34 cellular contexts compared by ENCODE assay signal in the genomic region with DNA sequence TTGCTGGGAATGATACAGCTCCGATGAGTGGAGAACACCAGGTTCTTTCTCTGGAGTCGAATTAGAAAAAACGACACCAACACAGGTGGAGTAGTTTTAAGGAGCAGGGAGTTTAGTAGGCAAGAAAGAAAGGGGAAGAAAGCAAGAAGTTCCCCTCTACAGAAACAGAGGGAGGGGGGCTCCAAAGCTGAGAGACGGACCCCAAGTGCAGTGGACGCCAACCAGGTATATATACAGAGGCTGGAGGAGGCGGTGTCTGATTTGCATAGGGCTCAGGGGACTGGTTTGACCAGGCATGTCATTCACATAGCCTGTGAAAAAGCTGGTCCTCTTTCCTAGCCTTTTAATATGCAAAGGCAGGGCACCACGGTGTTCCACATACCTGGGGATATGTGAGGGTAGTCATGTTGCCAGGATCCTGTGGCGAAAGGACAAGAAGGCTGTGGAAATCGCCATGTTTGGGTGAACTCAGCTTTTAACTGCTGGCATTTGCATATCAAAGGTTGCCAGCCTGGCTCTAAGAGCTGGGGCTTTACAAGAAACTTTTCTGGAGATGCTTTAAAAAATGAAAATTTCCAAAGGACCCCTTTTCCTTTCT.
A peak's percentile ranks its signal among the peaks of the same experiment; 100 is the strongest.
DNase-seq lines count a peak whose midpoint lies in the region; ATAC-seq, FAIRE-seq and TF ChIP-seq lines count a peak whose summit lies in the region.
"Had no signal": no experiment of that assay in that cellular context is flagged by ENCODE, and none has a peak within 500 bp of the region (broad histone marks: within the 10 kb centered on the region; RNA-seq: fewer than 3 reads in every experiment).

No MANE protein-coding gene starts in this region.

- POLR2A ChIA-PET in naive thymus-derived CD8-positive, alpha-beta T cell (lab: Charles Lee) = no interaction called here

- no peak overlapping the region for H2BK120ac ChIP-seq in neuronal stem cell (ENCODE audit: low read depth, low read length)

- TF ChIP-seq POLR2A in uterus (IDR thresholded peaks at IDR 0.05) = no peak

- peak overlapping the region; percentile 86 for H2AFZ ChIP-seq in neuronal stem cell (ENCODE audit: low read length)

- H2BK15ac ChIP-seq in neuronal stem cell (ENCODE audit: low read length) = peak overlapping the region; percentile 6

- TF ChIP-seq CTCF in uterus (IDR thresholded peaks at IDR 0.05) = no peak

- H3K36me3 ChIP-seq in HUES6 (ENCODE audit: control insufficient read depth, insufficient read depth, low read length) (no peaks in the 10 kb centered on the region), neuronal stem cell (replicated peaks in 1 of 2; ENCODE audit: control insufficient read depth in 2 of 2, insufficient read depth in 2 of 2, low read length in 2 of 2) (no peaks in the 10 kb centered on the region), uterus (no peaks in the 10 kb centered on the region)
- H3K36me3 ChIP-seq: cardiac muscle cell, neutrophil, prostate gland, sigmoid colon, SJSA1, tibial nerve had no signal

- H3K4me3 ChIP-seq in HUES6 (ENCODE audit: low read depth, low read length) = no peak overlapping the region
- H3K4me3 ChIP-seq in neuronal stem cell (ENCODE audit: low read length in 2 of 2) = peak overlapping the region in 1 of 2 donors; percentile 23
- H3K4me3 ChIP-seq in uterus = no peak overlapping the region
- H3K4me3 ChIP-seq: cardiac muscle cell, K562, prostate gland, sigmoid colon, SJSA1, tibial nerve had no signal

- H2BK12ac ChIP-seq in neuronal stem cell (ENCODE audit: low read length) = no peak overlapping the region

- peaks cover 31% of the 10 kb centered on the region for H3K4me1 ChIP-seq in HUES6 (ENCODE audit: control insufficient read depth, insufficient read depth, low read length)
- peaks cover 2 to 13% of the 10 kb centered on the region in 2 donors for H3K4me1 ChIP-seq in neuronal stem cell (ENCODE audit: control insufficient read depth in 2 of 2, insufficient read depth in 1 of 2, low read depth in 1 of 2, low read length in 2 of 2)
- H3K4me1 ChIP-seq in uterus = no peaks in the 10 kb centered on the region
- H3K4me1 ChIP-seq: prostate gland had no signal

- no peaks in the 10 kb centered on the region for H3K27me3 ChIP-seq in HUES6 (ENCODE audit: control insufficient read depth, insufficient read depth, low read length)
- no peaks in the 10 kb centered on the region for H3K27me3 ChIP-seq in neuronal stem cell (ENCODE audit: control insufficient read depth in 3 of 3, insufficient read depth in 3 of 3, low read depth in 1 of 3, low read length in 3 of 3)
- no peaks in the 10 kb centered on the region for H3K27me3 ChIP-seq in uterus
- H3K27me3 ChIP-seq: cardiac muscle cell, neutrophil, sigmoid colon, SJSA1, tibial nerve had no signal

- no peaks in the 10 kb centered on the region for H3K27me3 Mint-ChIP-seq in naive thymus-derived CD8-positive, alpha-beta T cell
- H3K27me3 Mint-ChIP-seq: activated naive CD8-positive, alpha-beta T cell treated with anti-CD3 and anti-CD28 coated beads for 36 hours; activated T-cell treated with anti-CD3 and anti-CD28 coated beads, Interleukin-2, amount 50 U/mL, for 24 hours; B cell; CD4-positive, alpha-beta memory T cell had no signal

- peak; percentile 16 for DNase-seq in cerebellar cortex (ENCODE audit: low spot score)
- peak; percentile 41 for DNase-seq in iPS-NIHi11 (ENCODE audit: low spot score)
- no peak for DNase-seq in neuronal stem cell (ENCODE audit: low spot score)
- no peak for DNase-seq in urothelium cell line (ENCODE audit: low spot score)
- DNase-seq in naive thymus-derived CD8-positive, alpha-beta T cell = no peak
- DNase-seq in uterus = no peak
- DNase-seq: activated CD4-positive, alpha-beta T cell treated with anti-CD3 and anti-CD28 coated beads, Interleukin-2, amount 50 U/mL, for 1 hour; activated gamma-delta T cell; activated naive CD8-positive, alpha-beta T cell treated with anti-CD3 and anti-CD28 coated beads for 36 hours; activated T-cell treated with anti-CD3 and anti-CD28 coated beads, Interleukin-2, amount 50 U/mL, for 24 hours; anterior cingulate cortex; CD4-positive, alpha-beta memory T cell; cortex of kidney; DMS 273 treated with DMSO at 0.1 percent for 48 hours; effector memory CD4-positive, alpha-beta T cell; glutamatergic neuron; immature natural killer cell; NCI-H1048; NCI-H1694; NCI-H82; RPMI8226; sigmoid colon; stimulated activated CD4-positive, alpha-beta T cell treated with anti-CD3 and anti-CD28 coated beads, Interleukin-4, amount 100 ng/mL, for 4 hours had no signal

- H3K9ac ChIP-seq in HUES6 (ENCODE audit: low read length) = no peak overlapping the region
- no peak overlapping the region for H3K9ac ChIP-seq in neuronal stem cell (ENCODE audit: low read depth, low read length, poor library complexity)

- H4K8ac ChIP-seq in neuronal stem cell (ENCODE audit: low read depth, low read length) = no peak overlapping the region

- H3K4ac ChIP-seq in neuronal stem cell (ENCODE audit: low read length) = no peak overlapping the region

- peaks cover 0 to 21% (median 3%) of the 10 kb centered on the region in 9 donors for H3K9me3 Mint-ChIP-seq in naive thymus-derived CD8-positive, alpha-beta T cell
- H3K9me3 Mint-ChIP-seq: activated naive CD8-positive, alpha-beta T cell treated with anti-CD3 and anti-CD28 coated beads for 36 hours had no signal

- no CpG with 5 or more reads among the region's 9 CpGs for WGBS in neuronal stem cell (ENCODE audit: extremely low coverage in 2 of 2, insufficient read length in 2 of 2, insufficient replicate concordance in 1 of 2), 2 donors

- H3K18ac ChIP-seq in neuronal stem cell (ENCODE audit: low read length) = peak overlapping the region; percentile 59

- no peak overlapping the region for H3K27ac Mint-ChIP-seq in naive thymus-derived CD8-positive, alpha-beta T cell
- H3K27ac Mint-ChIP-seq: activated naive CD8-positive, alpha-beta T cell treated with anti-CD3 and anti-CD28 coated beads for 36 hours; activated T-cell treated with anti-CD3 and anti-CD28 coated beads, Interleukin-2, amount 50 U/mL, for 24 hours; B cell; CD4-positive, alpha-beta memory T cell; immature natural killer cell had no signal

- ATAC-seq in HG03135 (IDR thresholded peaks at IDR 0.05; ENCODE audit: unreplicated experiment) = no peak
- ATAC-seq in naive thymus-derived CD8-positive, alpha-beta T cell = no peak
- ATAC-seq: K562, left lobe of liver had no signal

- H3K27ac ChIP-seq in HUES6 (ENCODE audit: low read depth, low read length) = peak overlapping the region; percentile 56
- no peak overlapping the region for H3K27ac ChIP-seq in neuronal stem cell (replicated peaks; ENCODE audit: low read length)
- H3K27ac ChIP-seq in uterus = no peak overlapping the region
- H3K27ac ChIP-seq: cardiac muscle cell, neutrophil, prostate gland, sigmoid colon, SJSA1, tibial nerve had no signal

- H2AK5ac ChIP-seq in neuronal stem cell (ENCODE audit: low read depth, low read length) = no peak overlapping the region

- no peak overlapping the region for H3K4me3 Mint-ChIP-seq in naive thymus-derived CD8-positive, alpha-beta T cell
- H3K4me3 Mint-ChIP-seq: activated naive CD8-positive, alpha-beta T cell treated with anti-CD3 and anti-CD28 coated beads for 36 hours; activated T-cell treated with anti-CD3 and anti-CD28 coated beads, Interleukin-2, amount 50 U/mL, for 24 hours; B cell; CD4-positive, alpha-beta memory T cell; immature natural killer cell had no signal

- no peaks in the 10 kb centered on the region for H3K79me1 ChIP-seq in neuronal stem cell (ENCODE audit: low read depth, low read length)

- no peak overlapping the region for H3K23ac ChIP-seq in neuronal stem cell (ENCODE audit: low read depth, low read length, poor library complexity)

- H3K36me3 Mint-ChIP-seq in naive thymus-derived CD8-positive, alpha-beta T cell = no peaks in the 10 kb centered on the region
- H3K36me3 Mint-ChIP-seq: activated naive CD8-positive, alpha-beta T cell treated with anti-CD3 and anti-CD28 coated beads for 36 hours; CD4-positive, alpha-beta memory T cell; immature natural killer cell had no signal

- H3K14ac ChIP-seq in neuronal stem cell (ENCODE audit: low read length) = no peak overlapping the region

- intact Hi-C loops in uterus (cut with DNase I; ENCODE audit: low total_unique reads) = no loop called here

- FAIRE-seq in urothelium cell line (lab: Jason Lieb, UNC) = no peak
- FAIRE-seq: GM12892, K562 had no signal

- H2BK5ac ChIP-seq in neuronal stem cell (ENCODE audit: low read length) = no peak overlapping the region

- H3K9me3 ChIP-seq in HUES6 (ENCODE audit: control insufficient read depth, insufficient read depth, low read depth, low read length) = 0 out of 2 replicates have a peak, but pooled peaks cover 3% of the 10 kb centered on the region
- H3K9me3 ChIP-seq in neuronal stem cell (replicated peaks in 1 of 2; ENCODE audit: control insufficient read depth in 2 of 2, insufficient read depth in 1 of 2, low read depth in 1 of 2, low read length in 2 of 2) = no peaks in the 10 kb centered on the region
- no peaks in the 10 kb centered on the region for H3K9me3 ChIP-seq in uterus
- H3K9me3 ChIP-seq: neutrophil, prostate gland, sigmoid colon, SJSA1, tibial nerve had no signal

- H3K4me2 ChIP-seq in neuronal stem cell (ENCODE audit: insufficient read depth, low read length, poor library complexity, severe bottlenecking) = no peak overlapping the region

- no peaks in the 10 kb centered on the region for H3K4me1 Mint-ChIP-seq in naive thymus-derived CD8-positive, alpha-beta T cell
- H3K4me1 Mint-ChIP-seq: B cell; CD4-positive, alpha-beta memory T cell; immature natural killer cell had no signal

- no peak overlapping the region for H4K91ac ChIP-seq in neuronal stem cell (ENCODE audit: low read depth, low read length, poor library complexity)

Comparison
In these comparisons a context has a peak if more than half of its experiments do, and no peak if none do; other contexts are left out.
1. DNase-seq: peak in cerebellar cortex (single experiment) and iPS-NIHi11 (single experiment); none in neuronal stem cell (single experiment), urothelium cell line (single experiment), naive thymus-derived CD8-positive, alpha-beta T cell (0 of 10) and uterus (0 of 2).